Comparison of ENCODE assay signal across 20 cellular contexts in the genomic region with DNA sequence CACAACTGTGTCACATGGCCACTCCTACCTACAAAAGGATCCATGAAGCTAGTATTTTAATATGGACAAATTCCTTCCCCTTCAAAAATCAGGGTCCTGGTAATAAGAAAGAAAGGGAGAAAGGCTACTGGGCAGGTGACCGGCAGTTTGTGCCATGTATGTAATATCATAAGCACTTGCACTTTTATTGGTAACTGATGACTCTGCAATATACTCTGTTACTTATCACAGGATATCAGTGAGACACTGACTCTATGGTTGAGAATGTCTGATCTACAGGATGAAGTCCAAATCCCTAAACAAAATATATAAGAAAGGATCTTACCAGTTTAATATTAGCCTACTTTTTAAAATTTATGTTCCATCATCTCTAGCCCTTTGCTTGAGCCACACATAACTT.
DNase-seq lines count a peak whose midpoint lies in the region; ATAC-seq, FAIRE-seq and TF ChIP-seq lines count a peak whose summit lies in the region.
"Had no signal": no experiment of that assay in that cellular context is flagged by ENCODE, and none has a peak within 500 bp of the region (broad histone marks: within the 10 kb centered on the region; RNA-seq: fewer than 3 reads in every experiment).

No MANE protein-coding gene starts in this region.

- FAIRE-seq in A549 (lab: Jason Lieb, UNC) (no peak), K562 (lab: Jason Lieb, UNC) (no peak)
- FAIRE-seq: A204.1, D721Med, G401.6, GM12891, GM19239 had no signal

- no peak overlapping the region for H2BK120ac ChIP-seq in IMR-90 (ENCODE audit: low read depth, low read length)

- H3K4me3 ChIP-seq in A549 = no peak overlapping the region
- H3K4me3 ChIP-seq in IMR-90 (ENCODE audit: insufficient read depth, low read depth, low read length) = no peak overlapping the region
- H3K4me3 ChIP-seq in K562 = no peak overlapping the region
- H3K4me3 ChIP-seq: BLaER1 treated with 17β-estradiol and CSF1 and Interleukin-3, amounts not matched to agents 10 nM and 100 nM had no signal

- H3K27ac ChIP-seq in A549 (no peak overlapping the region), IMR-90 (ENCODE audit: insufficient read depth, low read length) (no peak overlapping the region), K562 (ENCODE audit: extremely low read depth, low read depth, low read length) (no peak overlapping the region)
- H3K27ac ChIP-seq: BLaER1 treated with 17β-estradiol and CSF1 and Interleukin-3, amounts not matched to agents 10 nM and 100 nM; C4-2B had no signal

- H2BK20ac ChIP-seq in IMR-90 (ENCODE audit: low read depth, low read length) = no peak overlapping the region

- H3K4me1 ChIP-seq in A549 (no peaks in the 10 kb centered on the region), IMR-90 (ENCODE audit: control insufficient read depth, insufficient read depth, low read length) (no peaks in the 10 kb centered on the region), K562 (replicated peaks in 1 of 2; ENCODE audit: control insufficient read depth in 2 of 2, insufficient read depth in 2 of 2, low read length in 2 of 2) (no peaks in the 10 kb centered on the region)
- H3K4me1 ChIP-seq: BLaER1 treated with 17β-estradiol and CSF1 and Interleukin-3, amounts not matched to agents 10 nM and 100 nM; Caco-2 had no signal

- 71% methylated on average over 1 of the region's 1 CpG for WGBS in A549 (ENCODE audit: missing lambda C conversion rate)
- no CpG with 5 or more reads among the region's 1 CpG for WGBS in IMR-90 (ENCODE audit: extremely low coverage in 2 of 2, insufficient read length in 1 of 2), 2 experiments
- 0% methylated on average over 1 of the region's 1 CpG for WGBS in K562 (ENCODE audit: insufficient coverage, low coverage, missing lambda C conversion rate)

- POLR2A ChIA-PET in A549 (lab: Yijun Ruan, JAX) (no interaction called here), IMR-90 (lab: Charles Lee; ENCODE audit: unreplicated experiment) (no interaction called here), K562 (lab: Yijun Ruan, JAX) (no interaction called here)

- H3K4me2 ChIP-seq in A549 (no peak overlapping the region), IMR-90 (ENCODE audit: low read depth, low read length) (no peak overlapping the region), K562 (ENCODE audit: insufficient read depth, low read length) (no peak overlapping the region)
- H3K4me2 ChIP-seq: BLaER1 treated with 17β-estradiol and CSF1 and Interleukin-3, amounts not matched to agents 10 nM and 100 nM had no signal

- CTCF ChIA-PET in A549 (lab: Yijun Ruan, JAX) = no interaction called here
- CTCF ChIA-PET in IMR-90 (lab: Yijun Ruan, JAX) = no interaction called here
- CTCF ChIA-PET in K562 (lab: Yijun Ruan, JAX; ENCODE audit: low intra/inter-chr PET ratio) = no interaction called here

- TF ChIP-seq EP300 in A549 (IDR thresholded peaks at IDR 0.05) (no peak), K562 (IDR thresholded peaks at IDR 0.05; ENCODE audit: low read length) (no peak)

- no peak overlapping the region for H3K56ac ChIP-seq in IMR-90 (ENCODE audit: extremely low read depth, insufficient read depth, low read length)

- no peak overlapping the region for H3K23ac ChIP-seq in IMR-90 (ENCODE audit: low read depth, low read length)

- H3K79me2 ChIP-seq in K562 (ENCODE audit: control insufficient read depth, insufficient read depth, low read length) = no peaks in the 10 kb centered on the region

- no peaks in the 10 kb centered on the region for H3K36me3 ChIP-seq in IMR-90 (ENCODE audit: control insufficient read depth, insufficient read depth, low read length)
- no peaks in the 10 kb centered on the region for H3K36me3 ChIP-seq in K562 (ENCODE audit: control insufficient read depth, insufficient read depth, low read length)
- H3K36me3 ChIP-seq: BLaER1 treated with 17β-estradiol and CSF1 and Interleukin-3, amounts not matched to agents 10 nM and 100 nM had no signal

- no peak for TF ChIP-seq RAD21 in A549 (conservative IDR thresholded peaks at IDR 0.05 in 1 of 2, IDR thresholded peaks at IDR 0.05 in 1 of 2)
- no peak for TF ChIP-seq RAD21 in IMR-90 (IDR thresholded peaks at IDR 0.05; ENCODE audit: low read length)
- TF ChIP-seq RAD21 in K562 (CRISPR knock-in tag; conservative IDR thresholded peaks at IDR 0.05 in 1 of 2, IDR thresholded peaks at IDR 0.05 in 1 of 2) = no peak

- no peak overlapping the region for H2AK9ac ChIP-seq in IMR-90 (replicated peaks; ENCODE audit: low read depth, low read length, poor library complexity)

- no peak overlapping the region for H2BK15ac ChIP-seq in IMR-90 (ENCODE audit: low read depth, low read length)

- H3K79me1 ChIP-seq in IMR-90 (ENCODE audit: low read depth in 1 of 2, low read length in 2 of 2) = no peaks in the 10 kb centered on the region

- H3K9me3 ChIP-seq in A549 (no peaks in the 10 kb centered on the region), IMR-90 (ENCODE audit: control insufficient read depth, insufficient read depth, low read length) (peaks cover 7% of the 10 kb centered on the region), K562 (replicated peaks; ENCODE audit: control insufficient read depth, insufficient read depth, low read depth, low read length) (0 out of 2 replicates have a peak, but pooled peaks cover 2% of the 10 kb centered on the region)
- H3K9me3 ChIP-seq: BLaER1 treated with 17β-estradiol and CSF1 and Interleukin-3, amounts not matched to agents 10 nM and 100 nM; Caco-2 had no signal

- dilution Hi-C loops in IMR-90 (cut with HindIII; ENCODE audit: low sequenced_read_pairs, unreplicated experiment) = no loop called here

- intact Hi-C loops in IMR-90 (cut with micrococcal nuclease) = no loop called here
- intact Hi-C loops in K562 (cut with micrococcal nuclease) = no loop called here

- H4K8ac ChIP-seq in IMR-90 (ENCODE audit: low read depth in 2 of 2, low read length in 2 of 2) = no peak overlapping the region

- ATAC-seq in A549 (no peak), IMR-90 (ENCODE audit: low read depth) (no peak), K562 (no peak), HG02938 (IDR thresholded peaks at IDR 0.05; ENCODE audit: unreplicated experiment) (no peak)
- ATAC-seq: CD8-positive, alpha-beta T cell had no signal

- BruUV-seq in IMR-90 (replicated peaks; lab: Mats Ljungman, UMichigan) (no TSS peak), K562 (replicated peaks; lab: Mats Ljungman, UMichigan) (no TSS peak)

- H4K5ac ChIP-seq in IMR-90 (ENCODE audit: low read depth, low read length) = no peak overlapping the region

- in situ Hi-C loops in IMR-90 (cut with MboI; ENCODE audit: low sequenced_read_pairs) (no loop called here), K562 (cut with MboI) (no loop called here)

- H4K20me1 ChIP-seq in IMR-90 (ENCODE audit: insufficient read depth, low read length) = no peaks in the 10 kb centered on the region
- H4K20me1 ChIP-seq in K562 (replicated peaks; ENCODE audit: control insufficient read depth, insufficient read depth, low read length) = no peaks in the 10 kb centered on the region
- H4K20me1 ChIP-seq: BLaER1 treated with 17β-estradiol and CSF1 and Interleukin-3, amounts not matched to agents 10 nM and 100 nM had no signal

- H3K27me3 ChIP-seq in IMR-90 (ENCODE audit: control insufficient read depth, insufficient read depth, low read length) (no peaks in the 10 kb centered on the region), K562 (ENCODE audit: control insufficient read depth in 2 of 2, insufficient read depth in 2 of 2, low read length in 2 of 2) (no peaks in the 10 kb centered on the region)
- H3K27me3 ChIP-seq: BLaER1 treated with 17β-estradiol and CSF1 and Interleukin-3, amounts not matched to agents 10 nM and 100 nM had no signal

- no peak overlapping the region for H2AK5ac ChIP-seq in IMR-90 (ENCODE audit: low read depth, low read length)

- no peak overlapping the region for H3K4ac ChIP-seq in IMR-90 (ENCODE audit: low read depth, low read length)

- no peak for TF ChIP-seq POLR2A in A549 (IDR thresholded peaks at IDR 0.05; ENCODE audit: low read length)
- no peak for TF ChIP-seq POLR2A in IMR-90 (IDR thresholded peaks at IDR 0.05; ENCODE audit: low read depth, low read length)
- TF ChIP-seq POLR2A in K562 (conservative IDR thresholded peaks at IDR 0.05) = no peak

- no peak overlapping the region for H2BK5ac ChIP-seq in IMR-90 (ENCODE audit: low read depth, low read length, poor library complexity, severe bottlenecking)

- DNase-seq in A549 (ENCODE audit: low read depth in 1 of 2, low spot score in 1 of 2) (no peak), IMR-90 (no peak), K562 (ENCODE audit: extremely low read depth in 1 of 4, low spot score in 3 of 4) (no peak)
- no peak for DNase-seq in activated CD4-positive, alpha-beta T cell treated with anti-CD3 and anti-CD28 coated beads, Interleukin-2, amount 50 U/mL, for 1 hour
- DNase-seq: 8988T; AML-193; Caco-2; Calu3; CD4-positive, alpha-beta T cell; CD8-positive, alpha-beta T cell; DMS79 treated with DMSO at 0.1 percent for 48 hours; GF-D8 had no signal

- no peak overlapping the region for H3K14ac ChIP-seq in IMR-90 (replicated peaks; ENCODE audit: low read depth, low read length)

- H3K9me1 ChIP-seq in IMR-90 (ENCODE audit: insufficient read depth, low read length) (no peaks in the 10 kb centered on the region), K562 (ENCODE audit: control insufficient read depth, insufficient read depth, low read length) (no peaks in the 10 kb centered on the region)

- H2AFZ ChIP-seq in IMR-90 (replicated peaks; ENCODE audit: low read length, poor library complexity) (no peak overlapping the region), K562 (ENCODE audit: low read depth, low read length) (no peak overlapping the region)

- no peak overlapping the region for H3K18ac ChIP-seq in IMR-90 (ENCODE audit: low read depth, low read length)

- no peak for TF ChIP-seq CTCF in A549 (IDR thresholded peaks at IDR 0.05)
- TF ChIP-seq CTCF in IMR-90 (conservative IDR thresholded peaks at IDR 0.05; ENCODE audit: low read depth, low read length) = no peak
- no peak for TF ChIP-seq CTCF in K562 (IDR thresholded peaks at IDR 0.05 in 2 of 3, conservative IDR thresholded peaks at IDR 0.05 in 1 of 3; ENCODE audit: insufficient read depth in 2 of 3, low read depth in 1 of 3, low read length in 3 of 3)

- H3K9ac ChIP-seq in IMR-90 (ENCODE audit: low read depth, low read length) = no peak overlapping the region
- H3K9ac ChIP-seq in K562 (ENCODE audit: insufficient read depth in 1 of 2, low read depth in 2 of 2, low read length in 2 of 2) = no peak overlapping the region
- H3K9ac ChIP-seq: BLaER1 treated with 17β-estradiol and CSF1 and Interleukin-3, amounts not matched to agents 10 nM and 100 nM had no signal

- no peak overlapping the region for H4K91ac ChIP-seq in IMR-90 (ENCODE audit: insufficient read depth, low read depth, low read length)

TF ChIP-seq in A549, 52 proteins besides CTCF, POLR2A, EP300 and RAD21 (continues in another document):
- no peak for TF ChIP-seq KDM1A (IDR thresholded peaks at IDR 0.05; ENCODE audit: low read depth)
- no peak for TF ChIP-seq ZNF302 (CRISPR knock-in tag; IDR thresholded peaks at IDR 0.05)
- TF ChIP-seq RCOR1 (IDR thresholded peaks at IDR 0.05; ENCODE audit: low read depth, low read length) = no peak

TF ChIP-seq in IMR-90, 13 proteins besides CTCF, POLR2A, EP300 and RAD21 (continues in another document):
- no peak for TF ChIP-seq RCOR1 (IDR thresholded peaks at IDR 0.05; ENCODE audit: insufficient replicate concordance, low read length)
- no peak for TF ChIP-seq CHD1 (IDR thresholded peaks at IDR 0.05; ENCODE audit: low read depth, low read length)

TF ChIP-seq in K562, 482 proteins besides CTCF, POLR2A, EP300 and RAD21:
- TF ChIP-seq ZNF316 (IDR thresholded peaks at IDR 0.05) = peak; percentile 6; the same call in 1 of the 2 replicates
- no peak for TF ChIP-seq BRD4 (IDR thresholded peaks at IDR 0.05)
TF ChIP-seq in K562: peak in this region for 1.
